In genomic region chr19:4115050-4115817, GRCh38 we compare ENCODE assay signal across 8 cellular contexts. TPM values are rescaled to one million over a fixed set of nuclear protein-coding genes. Genes with fewer than 3 reads are reported as not detected.
DNase-seq lines count a peak whose midpoint lies in the region; ATAC-seq and TF ChIP-seq lines count a peak whose summit lies in the region.

No MANE protein-coding gene starts in this region.

- no peak for TF ChIP-seq EP300 in upper lobe of left lung (IDR thresholded peaks at IDR 0.05)

- no peak for TF ChIP-seq CTCF in lower lobe of right lung (IDR thresholded peaks at IDR 0.05)
- no peak for TF ChIP-seq CTCF in upper lobe of left lung (IDR thresholded peaks at IDR 0.05)
- no peak for TF ChIP-seq CTCF in foreskin keratinocyte (conservative IDR thresholded peaks at IDR 0.05)

- H3K27ac ChIP-seq in lower lobe of right lung (peak overlapping the region; percentile 41), upper lobe of left lung (peak overlapping the region in 3 of 4 donors; percentile 55 to 64 (median 61)), foreskin keratinocyte (no peak overlapping the region)

- intact Hi-C loops in lower lobe of right lung (cut with DNase I) = no loop called here

- H3K27me3 ChIP-seq in lower lobe of right lung (ENCODE audit: low read depth) (no peaks in the 10 kb centered on the region), upper lobe of left lung (no peaks in the 10 kb centered on the region), foreskin keratinocyte (no peaks in the 10 kb centered on the region)

- H3K9me3 ChIP-seq in lower lobe of right lung = no peaks in the 10 kb centered on the region
- no peaks in the 10 kb centered on the region for H3K9me3 ChIP-seq in upper lobe of left lung

- peaks cover 29% of the 10 kb centered on the region for H3K4me1 ChIP-seq in lower lobe of right lung
- peaks cover 6 to 35% (median 17%) of the 10 kb centered on the region in 4 donors for H3K4me1 ChIP-seq in upper lobe of left lung
- no peaks in the 10 kb centered on the region for H3K4me1 ChIP-seq in foreskin keratinocyte

- peak; percentile 78 for DNase-seq in activated CD8-positive, alpha-beta memory T cell treated with anti-CD3 and anti-CD28 coated beads for 24 hours
- DNase-seq in lower lobe of right lung (no peak), upper lobe of left lung (peak; percentile 49 to 55), foreskin keratinocyte (no peak), SKM-1 (lab: John Stamatoyannopoulos, UW; ENCODE audit: unreplicated experiment) (no peak)

- TF ChIP-seq POLR2A in GM18951 (IDR thresholded peaks at IDR 0.05; ENCODE audit: extremely low read depth, insufficient read depth, insufficient read length) = peak; percentile 45
- no peak for TF ChIP-seq POLR2A in upper lobe of left lung (IDR thresholded peaks at IDR 0.05)

- WGBS in upper lobe of left lung, 2 donors = 72% methylated on average over 11 to 27 of the region's 27 CpGs

- H3K36me3 ChIP-seq in lower lobe of right lung = peaks cover 81% of the 10 kb centered on the region
- peaks cover 0 to 87% (median 61%) of the 10 kb centered on the region in 4 donors for H3K36me3 ChIP-seq in upper lobe of left lung

- H3K4me3 ChIP-seq in lower lobe of right lung (no peak overlapping the region), upper lobe of left lung (no peak overlapping the region)

- in situ Hi-C loops in GM18951 (cut with MboI; ENCODE audit: low sequenced_read_pairs, unreplicated experiment) = no loop called here

- ATAC-seq in HG03280 (IDR thresholded peaks at IDR 0.05; ENCODE audit: unreplicated experiment) (peak; percentile 79), lower lobe of right lung (no peak), upper lobe of left lung (ENCODE audit: low FRiP score in 2 of 2) (no peak), HG02884 (IDR thresholded peaks at IDR 0.05; ENCODE audit: unreplicated experiment) (no peak), foreskin keratinocyte (no peak)

RNA-seq across cellular contexts. Expression of gene MAP2K2, which starts 8.7 kb away (rescaled TPM):
- total RNA-seq in lower lobe of right lung (125 TPM), upper lobe of left lung (100 to 1,000 TPM in 5 of 6 donors, 10 to 100 TPM in 1; 86.8 to 170 (median 134) TPM), foreskin keratinocyte (125 and 130 TPM in 2 replicates)
- 161 and 178 TPM in 2 replicates for polyA plus RNA-seq in foreskin keratinocyte

RNA-seq across cellular contexts. Expression of gene CREB3L3, which starts 38.2 kb away (rescaled TPM):
- total RNA-seq in lower lobe of right lung (not detected), upper lobe of left lung (under 1 TPM in 1 of 6 donors, not detected in 5; 0.14 TPM), foreskin keratinocyte (not detected in 2 replicates)
- polyA plus RNA-seq in foreskin keratinocyte = not detected in 2 replicates

RNA-seq across cellular contexts. Expression of gene ZBTB7A, which starts 48.5 kb away (rescaled TPM):
- total RNA-seq in lower lobe of right lung = 51.9 TPM
- total RNA-seq in upper lobe of left lung = 100 to 1,000 TPM in 1 of 6 donors, 10 to 100 TPM in 5; 54.1 to 131 (median 72.6) TPM
- total RNA-seq in foreskin keratinocyte = 18.1 and 20.1 TPM in 2 replicates
- 10.0 and 10.4 TPM in 2 replicates for polyA plus RNA-seq in foreskin keratinocyte

Comparison
In these comparisons a context has a peak if more than half of its experiments do, and no peak if none do; other contexts are left out.
1. DNase-seq: peak in activated CD8-positive, alpha-beta memory T cell treated with anti-CD3 and anti-CD28 coated beads for 24 hours (single experiment) and upper lobe of left lung (2 of 2); none in lower lobe of right lung (single experiment), foreskin keratinocyte (0 of 2) and SKM-1 (single experiment).